37 cellular contexts compared by ENCODE assay signal in genomic region chr19:15954820-15955219, GRCh38. TPM values are rescaled to one million over a fixed set of nuclear protein-coding genes. Genes with fewer than 3 reads are reported as not detected.
"Had no signal": no experiment of that assay in that cellular context is flagged by ENCODE, and none has a peak within 500 bp of the region (broad histone marks: within the 10 kb centered on the region; RNA-seq: fewer than 3 reads in every experiment).

No MANE protein-coding gene starts in this region.

- H3K4me3 ChIP-seq: adrenal gland, body of pancreas, breast epithelium had no signal

- DNase-seq: activated B cell treated with CpG ODN at 0.5 μM for 24 hours; activated CD4-positive, alpha-beta memory T cell treated with anti-CD3 and anti-CD28 coated beads for 36 hours; activated CD4-positive, alpha-beta T cell treated with anti-CD3 and anti-CD28 coated beads for 4 hours; activated CD4-positive, alpha-beta T cell treated with anti-CD3 and anti-CD28 coated beads, Interleukin-2, amount 50 U/mL, for 1 hour; activated CD4-positive, alpha-beta T cell treated with anti-CD3 and anti-CD28 coated beads, Interleukin-2, amount 50 U/mL, for 4 hours; activated CD4-positive, CD25-positive, alpha-beta regulatory T cell treated with anti-CD3 and anti-CD28 coated beads, Interleukin-2, amount 50 U/mL, for 72 hours; activated CD8-positive, alpha-beta memory T cell treated with anti-CD3 and anti-CD28 coated beads, Interleukin-2, amount 50 U/mL, for 4 hours; activated effector memory CD4-positive, alpha-beta T cell treated with anti-CD3 and anti-CD28 coated beads, Interleukin-2, amount 50 U/mL, for 16 hours; activated gamma-delta T cell treated with Interleukin-2 at 50 U/mL for 16 hours; activated naive CD4-positive, alpha-beta T cell; activated naive CD4-positive, alpha-beta T cell treated with anti-CD3 and anti-CD28 coated beads for 36 hours; activated naive CD4-positive, alpha-beta T cell treated with anti-CD3 and anti-CD28 coated beads, Interleukin-2, amount 50 U/mL, for 16 hours; activated naive CD8-positive, alpha-beta T cell treated with anti-CD3 and anti-CD28 coated beads for 36 hours; activated T-cell treated with anti-CD3 and anti-CD28 coated beads for 4 hours; activated T-cell treated with anti-CD3 and anti-CD28 coated beads, Interleukin-2, amount 50 U/mL, for 1 hour; activated T-cell treated with anti-CD3 and anti-CD28 coated beads, Interleukin-2, amount 50 U/mL, for 4 hours; activated T-cell treated with anti-CD3 and anti-CD28 coated beads, Interleukin-2, amount 50 U/mL, for 72 hours; adrenal gland; amniotic stem cell; aorta; body of pancreas; brain microvascular endothelial cell; SW 1271; T-helper 1 cell; T-helper 2 cell; T-helper 9 cell had no signal

- H3K27ac ChIP-seq: adrenal gland, body of pancreas, brain microvascular endothelial cell, breast epithelium, VCaP had no signal

- H3K9me3 ChIP-seq: adrenal gland, body of pancreas, breast epithelium had no signal

- H3K27me3 ChIP-seq: body of pancreas, brain microvascular endothelial cell had no signal

- FAIRE-seq: astrocyte, TTC549 had no signal

- H3K4me1 ChIP-seq: adrenal gland, body of pancreas, breast epithelium had no signal

- ATAC-seq: activated T-cell treated with anti-CD3 and anti-CD28 coated beads, Interleukin-2, amount 50 U/mL, for 4 hours; activated T-helper 17 cell treated with anti-CD3 and anti-CD28 coated beads, Interleukin-2, amount 50 U/mL, for 72 hours; body of pancreas had no signal

- H3K36me3 ChIP-seq: adrenal gland, brain microvascular endothelial cell, breast epithelium had no signal

RNA-seq across cellular contexts. Expression of gene OR10H4, which starts 6.0 kb away (rescaled TPM):
- total RNA-seq: activated B cell treated with CpG ODN at 0.5 μM for 24 hours; activated CD4-positive, alpha-beta memory T cell treated with anti-CD3 and anti-CD28 coated beads for 36 hours; activated CD4-positive, alpha-beta T cell treated with anti-CD3 and anti-CD28 coated beads, Interleukin-2, amount 10 ng/mL, durations not matched to agents 24 days and 14 days; activated CD8-positive, alpha-beta memory T cell treated with anti-CD3 and anti-CD28 coated beads for 36 hours; activated CD8-positive, alpha-beta T cell treated with anti-CD3 and anti-CD28 coated beads for 36 hours; activated naive CD4-positive, alpha-beta T cell treated with anti-CD3 and anti-CD28 coated beads for 36 hours; activated naive CD4-positive, alpha-beta T cell treated with anti-CD3 and anti-CD28 coated beads, Interleukin-2, amount 50 U/mL, for 72 hours; activated naive CD8-positive, alpha-beta T cell treated with anti-CD3 and anti-CD28 coated beads for 36 hours; activated T-cell treated with anti-CD3 and anti-CD28 coated beads, Interleukin-2, amount 50 U/mL, for 4 hours; activated T-cell treated with anti-CD3 and anti-CD28 coated beads, Interleukin-2, amount 50 U/mL, for 72 hours; activated T-helper 1 cell treated with anti-CD3 and anti-CD28 coated beads, Interleukin-12 subunit alpha, Interleukin-12 subunit beta, Interleukin-2, Interleukin-4 antibody, amounts not matched to agents 30 ng/mL and 10 ng/mL and 1 ng/mL, durations not matched to agents 14 hours and 24 hours and 36 hours; activated T-helper 17 cell treated with anti-CD3 and anti-CD28 coated beads, Interleukin-2, amount 50 U/mL, for 72 hours; adrenal gland; aorta; astrocyte; body of pancreas; breast epithelium; cardiac septum had no signal
- polyA plus RNA-seq: adrenal gland, aorta had no signal

RNA-seq across cellular contexts. Expression of gene CYP4F11, which starts 20.5 kb away (rescaled TPM):
- total RNA-seq: activated B cell treated with CpG ODN at 0.5 μM for 24 hours; activated CD4-positive, alpha-beta memory T cell treated with anti-CD3 and anti-CD28 coated beads for 36 hours; activated CD4-positive, alpha-beta T cell treated with anti-CD3 and anti-CD28 coated beads, Interleukin-2, amount 10 ng/mL, durations not matched to agents 24 days and 14 days; activated CD8-positive, alpha-beta memory T cell treated with anti-CD3 and anti-CD28 coated beads for 36 hours; activated CD8-positive, alpha-beta T cell treated with anti-CD3 and anti-CD28 coated beads for 36 hours; activated naive CD4-positive, alpha-beta T cell treated with anti-CD3 and anti-CD28 coated beads for 36 hours; activated naive CD4-positive, alpha-beta T cell treated with anti-CD3 and anti-CD28 coated beads, Interleukin-2, amount 50 U/mL, for 72 hours; activated naive CD8-positive, alpha-beta T cell treated with anti-CD3 and anti-CD28 coated beads for 36 hours; activated T-cell treated with anti-CD3 and anti-CD28 coated beads, Interleukin-2, amount 50 U/mL, for 72 hours; activated T-helper 1 cell treated with anti-CD3 and anti-CD28 coated beads, Interleukin-12 subunit alpha, Interleukin-12 subunit beta, Interleukin-2, Interleukin-4 antibody, amounts not matched to agents 30 ng/mL and 10 ng/mL and 1 ng/mL, durations not matched to agents 14 hours and 24 hours and 36 hours; activated T-helper 17 cell treated with anti-CD3 and anti-CD28 coated beads, Interleukin-2, amount 50 U/mL, for 72 hours; astrocyte had no signal

RNA-seq across cellular contexts. Expression of gene CYP4F2, which starts 56.9 kb away (rescaled TPM):
- total RNA-seq: activated B cell treated with CpG ODN at 0.5 μM for 24 hours; activated CD4-positive, alpha-beta memory T cell treated with anti-CD3 and anti-CD28 coated beads for 36 hours; activated CD4-positive, alpha-beta T cell treated with anti-CD3 and anti-CD28 coated beads, Interleukin-2, amount 10 ng/mL, durations not matched to agents 24 days and 14 days; activated T-cell treated with anti-CD3 and anti-CD28 coated beads, Interleukin-2, amount 50 U/mL, for 4 hours; activated T-helper 1 cell treated with anti-CD3 and anti-CD28 coated beads, Interleukin-12 subunit alpha, Interleukin-12 subunit beta, Interleukin-2, Interleukin-4 antibody, amounts not matched to agents 30 ng/mL and 10 ng/mL and 1 ng/mL, durations not matched to agents 14 hours and 24 hours and 36 hours; activated T-helper 17 cell treated with anti-CD3 and anti-CD28 coated beads, Interleukin-2, amount 50 U/mL, for 72 hours; adrenal gland; aorta; astrocyte; body of pancreas; cardiac septum had no signal
- polyA plus RNA-seq: adrenal gland had no signal
